In genomic region chr1:228275435-228276342, GRCh38 we compare ENCODE assay signal across 8 cellular contexts.
DNase-seq lines count a peak whose midpoint lies in the region; ATAC-seq lines count a peak whose summit lies in the region.

No MANE protein-coding gene starts in this region.

- H3K36me3 ChIP-seq in muscle layer of duodenum (ENCODE audit: control insufficient read depth in 1 of 2, insufficient read depth in 2 of 2, low read length in 2 of 2) = peaks cover 0 to 9% of the 10 kb centered on the region in 2 donors

- ATAC-seq in HG03095 (IDR thresholded peaks at IDR 0.05; ENCODE audit: unreplicated experiment) = peak; percentile 61

- H3K4me1 ChIP-seq in muscle layer of duodenum (ENCODE audit: control insufficient read depth in 1 of 2, insufficient read depth in 2 of 2, low read length in 2 of 2) = peaks cover 0 to 10% of the 10 kb centered on the region in 2 donors

- H3K9me3 Mint-ChIP-seq in activated T-helper 1 cell treated with anti-CD3 and anti-CD28 coated beads, Interleukin-12 subunit alpha, Interleukin-12 subunit beta, Interleukin-2, Interleukin-4 antibody, amounts not matched to agents 30 ng/mL and 10 ng/mL and 1 ng/mL, durations not matched to agents 14 hours and 24 hours and 36 hours = no peaks in the 10 kb centered on the region

- H3K36me3 Mint-ChIP-seq in activated T-helper 1 cell treated with anti-CD3 and anti-CD28 coated beads, Interleukin-12 subunit alpha, Interleukin-12 subunit beta, Interleukin-2, Interleukin-4 antibody, amounts not matched to agents 30 ng/mL and 10 ng/mL and 1 ng/mL, durations not matched to agents 14 hours and 24 hours and 36 hours (ENCODE audit: low read depth) = no peaks in the 10 kb centered on the region

- no peaks in the 10 kb centered on the region for H3K9me3 ChIP-seq in muscle layer of duodenum (ENCODE audit: control insufficient read depth in 1 of 2, low read length in 2 of 2)

- H3K27me3 ChIP-seq in muscle layer of duodenum (ENCODE audit: low read depth, low read length) = no peaks in the 10 kb centered on the region

- intact Hi-C loops in activated T-helper 1 cell treated with anti-CD3 and anti-CD28 coated beads, Interleukin-12 subunit alpha, Interleukin-12 subunit beta, Interleukin-2, Interleukin-4 antibody, amounts not matched to agents 30 ng/mL and 10 ng/mL and 1 ng/mL, durations not matched to agents 14 hours and 24 hours and 36 hours (cut with micrococcal nuclease) = loop anchor here (1.0 to 10.0 kb wide), 11 partner anchors 62 to 541 kb away; partner anchors contain the start of genes GUK1, IBA57, JMJD4 and MRPL55

- no peak overlapping the region for H3K27ac ChIP-seq in muscle layer of duodenum (ENCODE audit: low read length)

- peaks cover 8% of the 10 kb centered on the region for H3K4me1 Mint-ChIP-seq in activated T-helper 1 cell treated with anti-CD3 and anti-CD28 coated beads, Interleukin-12 subunit alpha, Interleukin-12 subunit beta, Interleukin-2, Interleukin-4 antibody, amounts not matched to agents 30 ng/mL and 10 ng/mL and 1 ng/mL, durations not matched to agents 14 hours and 24 hours and 36 hours (ENCODE audit: low read depth)

- no peaks in the 10 kb centered on the region for H3K27me3 Mint-ChIP-seq in activated T-helper 1 cell treated with anti-CD3 and anti-CD28 coated beads, Interleukin-12 subunit alpha, Interleukin-12 subunit beta, Interleukin-2, Interleukin-4 antibody, amounts not matched to agents 30 ng/mL and 10 ng/mL and 1 ng/mL, durations not matched to agents 14 hours and 24 hours and 36 hours (ENCODE audit: insufficient read depth)

- peak; percentile 95 for DNase-seq in GM03348 (ENCODE audit: low spot score)
- DNase-seq in NOMO-1 treated with dmso at 0.1 percent for 144 hours (lab: John Stamatoyannopoulos, UW; ENCODE audit: unreplicated experiment) = peak; percentile 90
- DNase-seq in activated T-helper 1 cell treated with anti-CD3 and anti-CD28 coated beads, Interleukin-12 subunit alpha, Interleukin-12 subunit beta, Interleukin-2, Interleukin-4 antibody, amounts not matched to agents 30 ng/mL and 10 ng/mL and 1 ng/mL, durations not matched to agents 14 hours and 24 hours and 36 hours (ENCODE audit: low spot score) = peak; percentile 83
- peak; percentile 77 for DNase-seq in fibroblast of gingiva (ENCODE audit: low read depth)
- peak; percentile 81 to 82 for DNase-seq in stimulated activated CD8-positive, alpha-beta memory T cell treated with anti-CD3 and anti-CD28 coated beads, Interleukin-4, amount 100 ng/mL, for 1 hour (ENCODE audit: low read depth in 2 of 2, low spot score in 1 of 2)
- DNase-seq in SHP77 (lab: John Stamatoyannopoulos, UW) = no peak

- H3K4me3 ChIP-seq in muscle layer of duodenum (ENCODE audit: low read depth in 1 of 2, low read length in 2 of 2) = peak overlapping the region; percentile 53 to 74

- H3K4me3 Mint-ChIP-seq in activated T-helper 1 cell treated with anti-CD3 and anti-CD28 coated beads, Interleukin-12 subunit alpha, Interleukin-12 subunit beta, Interleukin-2, Interleukin-4 antibody, amounts not matched to agents 30 ng/mL and 10 ng/mL and 1 ng/mL, durations not matched to agents 14 hours and 24 hours and 36 hours = peak overlapping the region; percentile 74

- no peak overlapping the region for H3K27ac Mint-ChIP-seq in activated T-helper 1 cell treated with anti-CD3 and anti-CD28 coated beads, Interleukin-12 subunit alpha, Interleukin-12 subunit beta, Interleukin-2, Interleukin-4 antibody, amounts not matched to agents 30 ng/mL and 10 ng/mL and 1 ng/mL, durations not matched to agents 14 hours and 24 hours and 36 hours

Comparison
In these comparisons a context has a peak if more than half of its experiments do, and no peak if none do; other contexts are left out.
1. DNase-seq: peak in GM03348 (single experiment), NOMO-1 treated with dmso at 0.1 percent for 144 hours (single experiment), activated T-helper 1 cell treated with anti-CD3 and anti-CD28 coated beads, Interleukin-12 subunit alpha, Interleukin-12 subunit beta, Interleukin-2, Interleukin-4 antibody, amounts not matched to agents 30 ng/mL and 10 ng/mL and 1 ng/mL, durations not matched to agents 14 hours and 24 hours and 36 hours (single experiment), fibroblast of gingiva (single experiment) and stimulated activated CD8-positive, alpha-beta memory T cell treated with anti-CD3 and anti-CD28 coated beads, Interleukin-4, amount 100 ng/mL, for 1 hour (2 of 2); none in SHP77 (0 of 2).